ENCODE assay signal across 21 cellular contexts in the genomic region with DNA sequence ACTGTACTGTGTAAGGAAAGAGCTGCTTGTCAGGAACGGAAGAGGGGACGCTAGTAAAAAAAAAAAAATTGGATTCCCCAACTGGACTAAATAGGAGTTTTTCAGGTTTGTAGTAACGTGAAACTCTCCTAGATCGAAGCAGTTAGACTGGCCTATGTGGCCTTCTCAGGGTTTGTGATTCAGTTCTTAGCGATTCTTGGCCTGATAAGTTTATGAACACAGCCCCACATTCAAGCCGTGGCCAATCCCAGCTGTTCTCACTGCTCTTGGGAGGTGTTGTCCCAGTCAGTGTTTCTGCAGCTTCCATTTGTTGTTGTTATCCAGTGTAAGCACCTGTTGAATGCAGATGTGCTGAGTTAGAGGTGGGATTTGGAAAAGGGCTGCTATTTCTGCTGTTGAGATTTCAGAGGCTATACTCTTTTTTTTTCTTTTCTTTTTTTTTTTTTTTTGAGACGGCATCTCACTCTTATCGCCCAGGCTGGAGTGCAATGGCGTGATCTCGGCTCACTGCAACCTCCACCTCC.
"Had no signal": no experiment of that assay in that cellular context is flagged by ENCODE, and none has a peak within 500 bp of the region (broad histone marks: within the 10 kb centered on the region; RNA-seq: fewer than 3 reads in every experiment).

No MANE protein-coding gene starts in this region.

- H3K4me1 Mint-ChIP-seq: endodermal cell, neural progenitor cell had no signal

- H3K27ac Mint-ChIP-seq: endodermal cell, natural killer cell, neural progenitor cell, type B pancreatic cell had no signal

- H3K4me3 Mint-ChIP-seq: endodermal cell, natural killer cell, neural progenitor cell, type B pancreatic cell had no signal

- H3K27me3 ChIP-seq: hepatocyte, neural progenitor cell, ovary, right atrium auricular region, uterus had no signal

- H2AFZ ChIP-seq: hepatocyte, neural progenitor cell had no signal

- H3K79me2 ChIP-seq: hepatocyte had no signal

- H3K9me3 Mint-ChIP-seq: endodermal cell, natural killer cell, neural progenitor cell, type B pancreatic cell had no signal

- H3K4me1 ChIP-seq: neural progenitor cell, uterus had no signal

- H3K27ac ChIP-seq: coronary artery, hepatocyte, neural progenitor cell, ovary, uterus had no signal

- H3K4me2 ChIP-seq: hepatocyte, neural progenitor cell, smooth muscle cell had no signal

- H3K9me3 ChIP-seq: ovary, right atrium auricular region, uterus had no signal

- H3K4me3 ChIP-seq: coronary artery, hepatocyte, lung, neural progenitor cell, ovary, right atrium auricular region, smooth muscle cell, uterus had no signal

- H3K36me3 ChIP-seq: neural progenitor cell, ovary, uterus had no signal

- DNase-seq: effector CD4-positive, alpha-beta T cell; endodermal cell; erythroblast; foreskin melanocyte; kidney; left cardiac atrium; left ventricle myocardium superior; mesendoderm; natural killer cell; nucleus accumbens; ovary; stimulated activated CD4-positive, alpha-beta T cell treated with anti-CD3 and anti-CD28 coated beads, Interleukin-2, amount 100 ng/mL, for 48 hours; stimulated activated naive CD4-positive, alpha-beta T cell treated with Interleukin-2 at 50 U/mL for 16 hours; uterus had no signal

- ATAC-seq: left cardiac atrium, left ventricle myocardium superior, natural killer cell had no signal

- H3K27me3 Mint-ChIP-seq: type B pancreatic cell had no signal
